8 cellular contexts compared by ENCODE assay signal in the genomic region with DNA sequence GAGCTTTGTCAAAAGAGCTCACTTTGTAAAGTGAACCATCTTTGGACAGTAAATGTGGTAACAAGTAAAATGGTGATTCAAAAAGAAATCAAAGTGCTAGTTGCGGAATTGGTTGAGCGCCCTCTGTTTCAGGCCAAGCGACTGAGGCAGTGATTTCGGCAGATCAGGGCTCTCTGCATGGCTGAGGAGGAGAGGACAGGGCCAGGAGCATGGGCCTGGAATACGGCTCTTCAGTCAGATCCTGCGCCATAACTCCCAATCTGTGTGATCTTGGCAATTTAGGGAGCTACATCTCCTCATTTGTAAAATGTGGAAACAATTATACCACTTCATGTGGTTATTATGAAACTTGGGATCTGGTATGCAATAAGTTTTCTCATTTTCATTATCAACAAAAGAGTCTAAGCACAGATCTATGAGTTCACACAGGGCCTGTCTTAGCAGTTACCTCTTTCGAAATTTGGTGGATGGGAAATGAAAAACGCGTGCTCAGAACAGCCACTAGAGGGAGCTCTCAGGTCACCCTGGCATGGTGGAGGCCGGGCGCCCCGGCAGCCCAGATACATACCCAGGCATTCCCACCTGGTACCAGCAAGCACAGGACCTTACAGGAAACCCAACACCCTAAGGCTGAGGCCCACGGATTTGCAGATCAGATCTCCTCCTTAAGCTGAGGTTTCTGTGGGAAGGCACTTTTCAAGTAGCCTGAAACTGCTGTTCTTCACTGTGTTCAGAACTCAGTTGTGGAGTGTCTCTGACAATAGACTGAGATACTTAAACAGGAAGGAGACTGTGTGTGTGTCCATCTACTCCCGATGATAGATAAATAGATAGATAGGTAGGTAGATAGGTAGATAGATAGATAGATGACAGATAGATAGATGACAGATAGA.
DNase-seq lines count a peak whose midpoint lies in the region; ATAC-seq and TF ChIP-seq lines count a peak whose summit lies in the region.

No MANE protein-coding gene starts in this region.

- CTCF ChIA-PET in activated CD4-positive, alpha-beta T cell treated with anti-CD3 and anti-CD28 coated beads for 36 hours (lab: Charles Lee) = interaction anchor here (0.6 to 4.6 kb wide), 51 partner anchors 9 to 690 kb away, joined by 3 to 49 read pairs (median 4); no protein-coding TSS in a partner anchor

- POLR2A ChIA-PET in activated CD4-positive, alpha-beta T cell treated with anti-CD3 and anti-CD28 coated beads for 36 hours (lab: Charles Lee) = interaction anchor here (0.5 kb wide), 1 partner anchor 278 kb away, joined by 3 read pairs; no protein-coding TSS in a partner anchor

- no peaks in the 10 kb centered on the region for H3K36me3 ChIP-seq in right lobe of liver

- ATAC-seq in GM18861 (IDR thresholded peaks at IDR 0.05; ENCODE audit: unreplicated experiment) = peak; percentile 64
- ATAC-seq in HG03045 (IDR thresholded peaks at IDR 0.05; ENCODE audit: unreplicated experiment) = peak; percentile 86
- peak; percentile 66 for ATAC-seq in activated CD4-positive, alpha-beta T cell treated with anti-CD3 and anti-CD28 coated beads for 36 hours
- peak; percentile 87 to 95 (median 92) for ATAC-seq in right lobe of liver

- peak overlapping the region; percentile 3 for H3K4me3 Mint-ChIP-seq in activated CD4-positive, alpha-beta T cell treated with anti-CD3 and anti-CD28 coated beads for 36 hours

- H3K4me1 ChIP-seq in right lobe of liver = no peaks in the 10 kb centered on the region

- peaks cover 0 to 3% (median 0%) of the 10 kb centered on the region in 4 donors for H3K9me3 ChIP-seq in right lobe of liver

- no peaks in the 10 kb centered on the region for H3K9me3 Mint-ChIP-seq in activated CD4-positive, alpha-beta T cell treated with anti-CD3 and anti-CD28 coated beads for 36 hours (ENCODE audit: low read depth)

- H3K27me3 ChIP-seq in right lobe of liver = no peaks in the 10 kb centered on the region

- H3K27me3 Mint-ChIP-seq in activated CD4-positive, alpha-beta T cell treated with anti-CD3 and anti-CD28 coated beads for 36 hours = peaks cover 2% of the 10 kb centered on the region

- no peak overlapping the region for H3K27ac ChIP-seq in right lobe of liver

- H3K4me3 ChIP-seq in AG09309 (ENCODE audit: control insufficient read depth, low read depth, low read length) (no peak overlapping the region), choroid plexus epithelial cell (ENCODE audit: low read depth, low read length) (no peak overlapping the region), right lobe of liver (no peak overlapping the region)

- 37% methylated on average over 14 of the region's 14 CpGs for WGBS in right lobe of liver (ENCODE audit: insufficient coverage, low coverage, low lambda C conversion rate, missing lambda C conversion rate)

- peak overlapping the region; percentile 83 for H3K27ac Mint-ChIP-seq in activated CD4-positive, alpha-beta T cell treated with anti-CD3 and anti-CD28 coated beads for 36 hours

- peak; percentile 11 for DNase-seq in AG09309 (ENCODE audit: low read depth)
- peak; percentile 60 for DNase-seq in NCI-H2227 treated with DMSO at 0.1 percent for 48 hours (lab: John Stamatoyannopoulos, UW)
- peak; percentile 83 for DNase-seq in activated CD4-positive, alpha-beta T cell treated with anti-CD3 and anti-CD28 coated beads for 36 hours
- peak; percentile 89 for DNase-seq in choroid plexus epithelial cell (ENCODE audit: low read depth)
- peak in 2 of 3 donors; percentile 56 to 63 for DNase-seq in right lobe of liver
- DNase-seq in stimulated activated CD4-positive, alpha-beta T cell treated with anti-CD3 and anti-CD28 coated beads, TNF-alpha, amount 100 ng/mL, for 4 hours (ENCODE audit: low read depth in 3 of 3) = peak; percentile 21 to 31 (median 26)

- TF ChIP-seq CTCF in AG09309 (IDR thresholded peaks at IDR 0.05; ENCODE audit: control insufficient read depth, insufficient read depth, low read depth, low read length, missing control alignments) (peak; percentile 90), choroid plexus epithelial cell (conservative IDR thresholded peaks at IDR 0.05; ENCODE audit: low read depth, low read length) (peak; percentile 98), right lobe of liver (IDR thresholded peaks at IDR 0.05) (peak; percentile 72 to 96 (median 91))

- TF ChIP-seq POLR2A in right lobe of liver (IDR thresholded peaks at IDR 0.05) = no peak

- no peaks in the 10 kb centered on the region for H3K36me3 Mint-ChIP-seq in activated CD4-positive, alpha-beta T cell treated with anti-CD3 and anti-CD28 coated beads for 36 hours (ENCODE audit: low read depth)

- intact Hi-C loops in activated CD4-positive, alpha-beta T cell treated with anti-CD3 and anti-CD28 coated beads for 36 hours (cut with DNase I, micrococcal nuclease) = loop anchor here (1.0 to 10.0 kb wide), 9 partner anchors 82 to 918 kb away; no protein-coding TSS in a partner anchor
- intact Hi-C loops in right lobe of liver (cut with DNase I) = no loop called here

- H3K4me1 Mint-ChIP-seq in activated CD4-positive, alpha-beta T cell treated with anti-CD3 and anti-CD28 coated beads for 36 hours = peaks cover 41% of the 10 kb centered on the region

Comparison
In these comparisons a context has a peak if more than half of its experiments do, and no peak if none do; other contexts are left out.
1. DNase-seq: peak in every context shown above with its lines; median percentile 89 in choroid plexus epithelial cell; 83 in activated CD4-positive, alpha-beta T cell treated with anti-CD3 and anti-CD28 coated beads for 36 hours; 60 in NCI-H2227 treated with DMSO at 0.1 percent for 48 hours; 60 in right lobe of liver; 26 in stimulated activated CD4-positive, alpha-beta T cell treated with anti-CD3 and anti-CD28 coated beads, TNF-alpha, amount 100 ng/mL, for 4 hours; 11 in AG09309.
2. intact Hi-C loops: an anchor here in activated CD4-positive, alpha-beta T cell treated with anti-CD3 and anti-CD28 coated beads for 36 hours (1.0 to 10.0 kb wide); none called in right lobe of liver.